ENCODE assay signal across 2 cellular contexts in genomic region chr6:68160812-68161211, GRCh38.
DNase-seq lines count a peak whose midpoint lies in the region; TF ChIP-seq lines count a peak whose summit lies in the region.
"Not testable (repeated sequence)": the region's sequence is repeated elsewhere in the genome, so short reads cannot be mapped to it uniquely, and the experiment has no call there.

No MANE protein-coding gene starts in this region.

- not testable (repeated sequence) for TF ChIP-seq CTCF in endodermal cell (conservative IDR thresholded peaks at IDR 0.05)

- not testable (repeated sequence) for H3K4me1 Mint-ChIP-seq in endodermal cell

- H3K4me1 ChIP-seq in endodermal cell (ENCODE audit: control insufficient read depth, insufficient read depth, low read length), result not testable (repeated sequence)

- not testable (repeated sequence) for H3K36me3 ChIP-seq in endodermal cell (ENCODE audit: control insufficient read depth, insufficient read depth, low read length)

- 91 to 100% methylated on average over 1 to 3 of the region's 3 CpGs for WGBS in endodermal cell (ENCODE audit: insufficient coverage in 1 of 2, insufficient read length in 1 of 2), 2 experiments

- not testable (repeated sequence) for DNase-seq in endodermal cell
- DNase-seq in posterior vena cava (ENCODE audit: low spot score), result peak; percentile 56

- H3K4me3 ChIP-seq in endodermal cell (ENCODE audit: low read length), result peak overlapping the region; percentile 5

- not testable (repeated sequence) for H3K9ac ChIP-seq in endodermal cell (ENCODE audit: extremely low read depth, low read length, poor library complexity, severe bottlenecking)

- not testable (repeated sequence) for H3K27me3 ChIP-seq in endodermal cell (ENCODE audit: control insufficient read depth, insufficient read depth, low read length, poor library complexity, severe bottlenecking)

- not testable (repeated sequence) for H3K27ac Mint-ChIP-seq in endodermal cell

- H3K4me3 Mint-ChIP-seq in endodermal cell, result not testable (repeated sequence)

- H3K9me3 ChIP-seq in endodermal cell (ENCODE audit: control insufficient read depth, low read length), result peaks cover 16% of the 10 kb centered on the region

- H3K27ac ChIP-seq in endodermal cell (ENCODE audit: low read depth, low read length), result not testable (repeated sequence)

- H3K36me3 Mint-ChIP-seq in endodermal cell (ENCODE audit: low read depth), result not testable (repeated sequence)

- H3K27me3 Mint-ChIP-seq in endodermal cell (ENCODE audit: insufficient read depth), result not testable (repeated sequence)

- intact Hi-C loops in posterior vena cava (cut with DNase I), result not testable (repeated sequence)

- peaks cover 30% of the 10 kb centered on the region for H3K9me3 Mint-ChIP-seq in endodermal cell
